ENCODE assay signal across 8 cellular contexts in genomic region chr4:110516106-110516922, GRCh38. TPM values are rescaled to one million over a fixed set of nuclear protein-coding genes. Genes with fewer than 3 reads are reported as not detected.
DNase-seq lines count a peak whose midpoint lies in the region; ATAC-seq and TF ChIP-seq lines count a peak whose summit lies in the region.

No MANE protein-coding gene starts in this region.

- peak; percentile 31 for TF ChIP-seq CTCF in coronary artery (IDR thresholded peaks at IDR 0.05)
- TF ChIP-seq CTCF in lower leg skin (IDR thresholded peaks at IDR 0.05), result peak in 1 of 3 donors; percentile 53

- POLR2A ChIA-PET in activated CD4-positive, alpha-beta T cell treated with anti-CD3 and anti-CD28 coated beads for 36 hours (lab: Charles Lee), result no interaction called here

- CTCF ChIA-PET in activated CD4-positive, alpha-beta T cell treated with anti-CD3 and anti-CD28 coated beads for 36 hours (lab: Charles Lee), result interaction anchor here (0.6 to 15.9 kb wide), 20 partner anchors 9 to 1338 kb away, joined by 3 to 398 read pairs (median 4); no protein-coding TSS in a partner anchor

- intact Hi-C loops in Right ventricle myocardium inferior (cut with DNase I) (loop anchor here (10.0 kb wide), 2 partner anchors 72 to 1092 kb away; no protein-coding TSS in a partner anchor), cardiac septum (cut with DNase I) (loop anchor here (10.0 kb wide), 2 partner anchors 172 to 322 kb away; partner anchors contain the start of gene ELOVL6), lower leg skin (cut with DNase I; ENCODE audit: low total_unique reads) (loop anchor here (5.0 kb wide), 1 partner anchor 509 kb away; no protein-coding TSS in a partner anchor)
- intact Hi-C loops in activated CD4-positive, alpha-beta T cell treated with anti-CD3 and anti-CD28 coated beads for 36 hours (cut with DNase I, micrococcal nuclease), result loop anchor here (1.0 to 10.0 kb wide), 8 partner anchors 172 to 1094 kb away; partner anchors contain the start of gene ELOVL6 (in 1 of the 2)

- H3K9me3 Mint-ChIP-seq in activated CD4-positive, alpha-beta T cell treated with anti-CD3 and anti-CD28 coated beads for 36 hours (ENCODE audit: low read depth), result no peaks in the 10 kb centered on the region

- ATAC-seq in Right ventricle myocardium inferior, result peak; percentile 73
- ATAC-seq in HG02970 (IDR thresholded peaks at IDR 0.05; ENCODE audit: low FRiP score, unreplicated experiment), result peak; percentile 68
- peak; percentile 90 for ATAC-seq in activated CD4-positive, alpha-beta T cell treated with anti-CD3 and anti-CD28 coated beads for 36 hours

- no peak for TF ChIP-seq POLR2A in lower leg skin (IDR thresholded peaks at IDR 0.05)

- peaks cover 15% of the 10 kb centered on the region for H3K4me1 Mint-ChIP-seq in activated CD4-positive, alpha-beta T cell treated with anti-CD3 and anti-CD28 coated beads for 36 hours

- 16 to 20% methylated on average over 8 of the region's 8 CpGs for WGBS in lower leg skin, 2 donors

- H3K4me3 Mint-ChIP-seq in activated CD4-positive, alpha-beta T cell treated with anti-CD3 and anti-CD28 coated beads for 36 hours, result peak overlapping the region; percentile 87

- peak overlapping the region; percentile 60 for H3K4me3 ChIP-seq in coronary artery
- no peak overlapping the region for H3K4me3 ChIP-seq in lower leg skin (ENCODE audit: low read depth, poor library complexity, severe bottlenecking)

- peaks cover 10% of the 10 kb centered on the region for H3K27me3 Mint-ChIP-seq in activated CD4-positive, alpha-beta T cell treated with anti-CD3 and anti-CD28 coated beads for 36 hours

- H3K36me3 Mint-ChIP-seq in activated CD4-positive, alpha-beta T cell treated with anti-CD3 and anti-CD28 coated beads for 36 hours (ENCODE audit: low read depth), result no peaks in the 10 kb centered on the region

- no peak overlapping the region for H3K27ac ChIP-seq in coronary artery

- DNase-seq in Right ventricle myocardium inferior (ENCODE audit: missing footprints) (no peak), cardiac septum (ENCODE audit: low spot score) (no peak), NCI-H2196 (lab: John Stamatoyannopoulos, UW; ENCODE audit: unreplicated experiment) (peak; percentile 15), coronary artery (ENCODE audit: low spot score) (no peak), lower leg skin (ENCODE audit: low spot score in 2 of 2) (peak; percentile 61 to 89)
- peak; percentile 83 for DNase-seq in activated CD4-positive, alpha-beta T cell treated with anti-CD3 and anti-CD28 coated beads for 36 hours
- peak; percentile 42 to 62 (median 57) for DNase-seq in stimulated activated CD4-positive, alpha-beta T cell treated with anti-CD3 and anti-CD28 coated beads, TNF-alpha, amount 100 ng/mL, for 24 hours (ENCODE audit: low read depth in 3 of 3)

- H3K27ac Mint-ChIP-seq in activated CD4-positive, alpha-beta T cell treated with anti-CD3 and anti-CD28 coated beads for 36 hours, result peak overlapping the region; percentile 48

RNA-seq across cellular contexts. Expression of gene ENPEP, which starts 40.4 kb away (rescaled TPM):
- 4.1 TPM for total RNA-seq in Right ventricle myocardium inferior
- total RNA-seq in cardiac septum, result 5.3 TPM
- total RNA-seq in activated CD4-positive, alpha-beta T cell treated with anti-CD3 and anti-CD28 coated beads for 36 hours, result not detected
- 1 to 10 TPM in 3 of 4 donors, under 1 TPM in 1; 0.39 to 3.1 (median 1.9) TPM for total RNA-seq in lower leg skin

Comparison
In these comparisons a context has a peak if more than half of its experiments do, and no peak if none do; other contexts are left out.
1. DNase-seq: peak in NCI-H2196 (single experiment), activated CD4-positive, alpha-beta T cell treated with anti-CD3 and anti-CD28 coated beads for 36 hours (single experiment), lower leg skin (2 of 2) and stimulated activated CD4-positive, alpha-beta T cell treated with anti-CD3 and anti-CD28 coated beads, TNF-alpha, amount 100 ng/mL, for 24 hours (3 of 3); none in Right ventricle myocardium inferior (single experiment), cardiac septum (single experiment) and coronary artery (single experiment).
2. Peak in every context shown above with its lines, with median percentiles within 50 percentile points of each other: ATAC-seq.